1 cellular context compared by ENCODE assay signal in the genomic region with DNA sequence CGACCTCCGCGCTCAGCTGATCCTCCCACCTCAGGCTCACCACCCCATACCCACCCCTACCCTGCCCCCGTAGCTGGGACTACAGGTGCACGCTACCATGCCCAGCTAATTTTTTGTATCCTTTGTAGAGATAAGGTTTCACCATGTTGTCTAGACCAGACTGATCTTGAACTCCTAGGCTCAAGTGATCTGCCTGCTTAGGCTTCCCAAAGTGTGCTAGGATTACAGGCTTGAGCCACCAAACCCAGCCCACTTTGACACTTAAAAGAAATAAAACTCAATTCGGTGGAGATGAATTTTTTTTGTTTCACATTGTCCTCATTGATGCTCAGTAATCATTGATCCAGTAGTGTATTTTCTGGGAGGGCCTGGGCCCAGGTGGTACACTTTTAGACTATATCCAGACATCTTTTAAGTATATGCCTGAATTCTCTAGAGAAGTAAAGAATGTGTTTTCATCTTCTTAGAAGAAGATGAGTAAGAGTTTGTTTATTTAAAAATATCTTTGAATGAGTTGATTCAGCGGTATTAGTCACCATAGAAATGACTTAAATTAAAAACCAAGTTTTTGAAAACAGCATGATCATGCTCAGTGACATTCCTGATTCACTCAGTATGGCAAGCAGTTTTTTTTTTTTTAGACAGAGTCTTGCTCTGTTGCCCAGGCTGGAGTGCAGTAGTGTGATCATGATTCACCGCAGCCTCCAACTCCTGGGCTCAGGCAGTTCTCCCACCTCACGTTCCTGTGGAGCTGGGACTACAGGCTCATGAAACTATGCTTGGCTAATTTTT.
TF ChIP-seq lines count a peak whose summit lies in the region.

No MANE protein-coding gene starts in this region.

TF ChIP-seq in HEK293, 187 proteins besides CTCF, POLR2A, EP300 and RAD21 (continued from another document):
- TF ChIP-seq, protein P1, sequence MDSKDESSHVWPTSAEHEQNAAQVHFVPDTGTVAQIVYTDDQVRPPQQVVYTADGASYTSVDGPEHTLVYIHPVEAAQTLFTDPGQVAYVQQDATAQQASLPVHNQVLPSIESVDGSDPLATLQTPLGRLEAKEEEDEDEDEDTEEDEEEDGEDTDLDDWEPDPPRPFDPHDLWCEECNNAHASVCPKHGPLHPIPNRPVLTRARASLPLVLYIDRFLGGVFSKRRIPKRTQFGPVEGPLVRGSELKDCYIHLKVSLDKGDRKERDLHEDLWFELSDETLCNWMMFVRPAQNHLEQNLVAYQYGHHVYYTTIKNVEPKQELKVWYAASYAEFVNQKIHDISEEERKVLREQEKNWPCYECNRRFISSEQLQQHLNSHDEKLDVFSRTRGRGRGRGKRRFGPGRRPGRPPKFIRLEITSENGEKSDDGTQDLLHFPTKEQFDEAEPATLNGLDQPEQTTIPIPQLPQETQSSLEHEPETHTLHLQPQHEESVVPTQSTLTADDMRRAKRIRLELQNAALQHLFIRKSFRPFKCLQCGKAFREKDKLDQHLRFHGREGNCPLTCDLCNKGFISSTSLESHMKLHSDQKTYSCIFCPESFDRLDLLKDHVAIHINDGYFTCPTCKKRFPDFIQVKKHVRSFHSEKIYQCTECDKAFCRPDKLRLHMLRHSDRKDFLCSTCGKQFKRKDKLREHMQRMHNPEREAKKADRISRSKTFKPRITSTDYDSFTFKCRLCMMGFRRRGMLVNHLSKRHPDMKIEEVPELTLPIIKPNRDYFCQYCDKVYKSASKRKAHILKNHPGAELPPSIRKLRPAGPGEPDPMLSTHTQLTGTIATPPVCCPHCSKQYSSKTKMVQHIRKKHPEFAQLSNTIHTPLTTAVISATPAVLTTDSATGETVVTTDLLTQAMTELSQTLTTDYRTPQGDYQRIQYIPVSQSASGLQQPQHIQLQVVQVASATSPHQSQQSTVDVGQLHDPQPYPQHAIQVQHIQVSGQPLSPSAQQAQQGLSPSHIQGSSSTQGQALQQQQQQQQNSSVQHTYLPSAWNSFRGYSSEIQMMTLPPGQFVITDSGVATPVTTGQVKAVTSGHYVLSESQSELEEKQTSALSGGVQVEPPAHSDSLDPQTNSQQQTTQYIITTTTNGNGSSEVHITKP (tag by site-specific recombination; IDR thresholded peaks at IDR 0.05): no peak
- TF ChIP-seq, protein P2, sequence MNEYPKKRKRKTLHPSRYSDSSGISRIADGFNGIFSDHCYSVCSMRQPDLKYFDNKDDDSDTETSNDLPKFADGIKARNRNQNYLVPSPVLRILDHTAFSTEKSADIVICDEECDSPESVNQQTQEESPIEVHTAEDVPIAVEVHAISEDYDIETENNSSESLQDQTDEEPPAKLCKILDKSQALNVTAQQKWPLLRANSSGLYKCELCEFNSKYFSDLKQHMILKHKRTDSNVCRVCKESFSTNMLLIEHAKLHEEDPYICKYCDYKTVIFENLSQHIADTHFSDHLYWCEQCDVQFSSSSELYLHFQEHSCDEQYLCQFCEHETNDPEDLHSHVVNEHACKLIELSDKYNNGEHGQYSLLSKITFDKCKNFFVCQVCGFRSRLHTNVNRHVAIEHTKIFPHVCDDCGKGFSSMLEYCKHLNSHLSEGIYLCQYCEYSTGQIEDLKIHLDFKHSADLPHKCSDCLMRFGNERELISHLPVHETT (tag by site-specific recombination; IDR thresholded peaks at IDR 0.05): no peak
- TF ChIP-seq KLF16 (tag by site-specific recombination; IDR thresholded peaks at IDR 0.05) (no peak), ZNF2 (tag by site-specific recombination; IDR thresholded peaks at IDR 0.05) (no peak), ZNF274 (IDR thresholded peaks at IDR 0.05; ENCODE audit: low read length) (no peak), ZNF274 (tag by site-specific recombination; IDR thresholded peaks at IDR 0.05; ENCODE audit: borderline replicate concordance) (no peak), ZNF354C (tag by site-specific recombination; IDR thresholded peaks at IDR 0.05; ENCODE audit: borderline replicate concordance, low read depth) (no peak), ZBTB1 (tag by site-specific recombination; IDR thresholded peaks at IDR 0.05) (no peak), ZNF341 (tag by site-specific recombination; IDR thresholded peaks at IDR 0.05; ENCODE audit: low read depth) (no peak), ZNF426 (tag by site-specific recombination; IDR thresholded peaks at IDR 0.05) (no peak), ZNF184 (tag by site-specific recombination; IDR thresholded peaks at IDR 0.05) (0 out of 2 replicates have a peak, but pooled peaks have one; percentile 15)
- TF ChIP-seq, protein P3, sequence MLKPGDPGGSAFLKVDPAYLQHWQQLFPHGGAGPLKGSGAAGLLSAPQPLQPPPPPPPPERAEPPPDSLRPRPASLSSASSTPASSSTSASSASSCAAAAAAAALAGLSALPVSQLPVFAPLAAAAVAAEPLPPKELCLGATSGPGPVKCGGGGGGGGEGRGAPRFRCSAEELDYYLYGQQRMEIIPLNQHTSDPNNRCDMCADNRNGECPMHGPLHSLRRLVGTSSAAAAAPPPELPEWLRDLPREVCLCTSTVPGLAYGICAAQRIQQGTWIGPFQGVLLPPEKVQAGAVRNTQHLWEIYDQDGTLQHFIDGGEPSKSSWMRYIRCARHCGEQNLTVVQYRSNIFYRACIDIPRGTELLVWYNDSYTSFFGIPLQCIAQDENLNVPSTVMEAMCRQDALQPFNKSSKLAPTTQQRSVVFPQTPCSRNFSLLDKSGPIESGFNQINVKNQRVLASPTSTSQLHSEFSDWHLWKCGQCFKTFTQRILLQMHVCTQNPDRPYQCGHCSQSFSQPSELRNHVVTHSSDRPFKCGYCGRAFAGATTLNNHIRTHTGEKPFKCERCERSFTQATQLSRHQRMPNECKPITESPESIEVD (tag by site-specific recombination; IDR thresholded peaks at IDR 0.05): peak; percentile 45; the same call in 1 of the 2 replicates
- TF ChIP-seq, protein P4, sequence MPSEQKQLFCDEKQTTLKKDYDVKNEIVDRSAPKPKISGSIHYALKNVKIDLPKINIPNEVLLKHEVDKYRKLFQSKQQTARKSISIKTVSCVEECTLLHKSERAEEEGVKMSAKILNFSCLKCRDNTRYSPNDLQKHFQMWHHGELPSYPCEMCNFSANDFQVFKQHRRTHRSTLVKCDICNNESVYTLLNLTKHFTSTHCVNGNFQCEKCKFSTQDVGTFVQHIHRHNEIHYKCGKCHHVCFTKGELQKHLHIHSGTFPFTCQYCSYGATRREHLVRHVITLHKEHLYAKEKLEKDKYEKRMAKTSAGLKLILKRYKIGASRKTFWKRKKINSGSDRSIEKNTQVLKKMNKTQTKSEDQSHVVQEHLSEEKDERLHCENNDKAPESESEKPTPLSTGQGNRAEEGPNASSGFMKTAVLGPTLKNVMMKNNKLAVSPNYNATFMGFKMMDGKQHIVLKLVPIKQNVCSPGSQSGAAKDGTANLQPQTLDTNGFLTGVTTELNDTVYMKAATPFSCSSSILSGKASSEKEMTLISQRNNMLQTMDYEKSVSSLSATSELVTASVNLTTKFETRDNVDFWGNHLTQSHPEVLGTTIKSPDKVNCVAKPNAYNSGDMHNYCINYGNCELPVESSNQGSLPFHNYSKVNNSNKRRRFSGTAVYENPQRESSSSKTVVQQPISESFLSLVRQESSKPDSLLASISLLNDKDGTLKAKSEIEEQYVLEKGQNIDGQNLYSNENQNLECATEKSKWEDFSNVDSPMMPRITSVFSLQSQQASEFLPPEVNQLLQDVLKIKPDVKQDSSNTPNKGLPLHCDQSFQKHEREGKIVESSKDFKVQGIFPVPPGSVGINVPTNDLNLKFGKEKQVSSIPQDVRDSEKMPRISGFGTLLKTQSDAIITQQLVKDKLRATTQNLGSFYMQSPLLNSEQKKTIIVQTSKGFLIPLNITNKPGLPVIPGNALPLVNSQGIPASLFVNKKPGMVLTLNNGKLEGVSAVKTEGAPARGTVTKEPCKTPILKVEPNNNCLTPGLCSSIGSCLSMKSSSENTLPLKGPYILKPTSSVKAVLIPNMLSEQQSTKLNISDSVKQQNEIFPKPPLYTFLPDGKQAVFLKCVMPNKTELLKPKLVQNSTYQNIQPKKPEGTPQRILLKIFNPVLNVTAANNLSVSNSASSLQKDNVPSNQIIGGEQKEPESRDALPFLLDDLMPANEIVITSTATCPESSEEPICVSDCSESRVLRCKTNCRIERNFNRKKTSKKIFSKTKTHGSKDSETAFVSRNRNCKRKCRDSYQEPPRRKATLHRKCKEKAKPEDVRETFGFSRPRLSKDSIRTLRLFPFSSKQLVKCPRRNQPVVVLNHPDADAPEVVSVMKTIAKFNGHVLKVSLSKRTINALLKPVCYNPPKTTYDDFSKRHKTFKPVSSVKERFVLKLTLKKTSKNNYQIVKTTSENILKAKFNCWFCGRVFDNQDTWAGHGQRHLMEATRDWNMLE (tag by site-specific recombination; conservative IDR thresholded peaks at IDR 0.05; ENCODE audit: low read depth): no peak
TF ChIP-seq in HEK293: peak in this region for 6.
